Comparison of ENCODE assay signal across 13 cellular contexts in the genomic region with DNA sequence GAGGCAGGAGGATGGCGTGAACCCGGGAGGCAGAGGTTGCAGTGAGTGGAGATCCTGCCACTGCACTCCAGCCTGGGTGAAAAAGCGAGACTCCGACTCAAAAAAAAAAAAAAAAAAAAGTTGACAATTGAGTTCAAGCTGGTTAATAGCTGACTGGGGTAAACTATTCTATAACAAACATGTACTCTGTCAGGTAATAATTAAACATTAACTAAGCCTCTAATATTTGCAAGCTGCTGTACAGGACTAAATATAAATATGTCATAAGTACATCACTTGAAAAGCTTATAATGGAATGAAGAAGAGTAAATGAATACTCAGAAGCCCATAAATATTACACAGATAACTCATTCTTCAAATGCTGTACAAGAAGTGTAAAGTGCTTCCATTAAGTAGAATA.
DNase-seq lines count a peak whose midpoint lies in the region; ATAC-seq lines count a peak whose summit lies in the region.
"Had no signal": no experiment of that assay in that cellular context is flagged by ENCODE, and none has a peak within 500 bp of the region (broad histone marks: within the 10 kb centered on the region; RNA-seq: fewer than 3 reads in every experiment).

No MANE protein-coding gene starts in this region.

- DNase-seq in renal cortical epithelial cell (ENCODE audit: low read depth) (peak; percentile 57), AML-193 (lab: John Stamatoyannopoulos, UW) (no peak)
- DNase-seq: activated B cell treated with CpG ODN at 0.5 μM for 24 hours; activated naive CD8-positive, alpha-beta T cell treated with anti-CD3 and anti-CD28 coated beads, Interleukin-2, amount 10 ng/mL, durations not matched to agents 7 days and 5 days; colonic mucosa; NCI-H1694 treated with DMSO at 0.1 percent for 48 hours; T-helper 17 cell had no signal

- ATAC-seq in GM19023 (IDR thresholded peaks at IDR 0.05; ENCODE audit: unreplicated experiment) (peak; percentile 53), GM21825 (IDR thresholded peaks at IDR 0.05; ENCODE audit: unreplicated experiment) (peak; percentile 57), HG03139 (IDR thresholded peaks at IDR 0.05; ENCODE audit: unreplicated experiment) (peak; percentile 54), GM18867 (IDR thresholded peaks at IDR 0.05; ENCODE audit: unreplicated experiment) (no peak), GM18873 (IDR thresholded peaks at IDR 0.05; ENCODE audit: low FRiP score, unreplicated experiment) (no peak)
- ATAC-seq: stimulated activated effector memory CD8-positive, alpha-beta T cell treated with anti-CD3 and anti-CD28 coated beads, Interleukin-12 subunit alpha, Interleukin-12 subunit beta, amount 100 ng/mL, for 72 hours; T-helper 17 cell had no signal

Comparison
In these comparisons a context has a peak if more than half of its experiments do, and no peak if none do; other contexts are left out.
1. ATAC-seq: peak in GM19023 (single experiment), GM21825 (single experiment) and HG03139 (single experiment); none in GM18867 (single experiment) and GM18873 (single experiment).